In genomic region chr6:81831274-81831673, GRCh38 we compare ENCODE assay signal across 1 cellular context.
TF ChIP-seq lines count a peak whose summit lies in the region.

No MANE protein-coding gene starts in this region.

TF ChIP-seq in GM23338, 12 proteins besides CTCF, POLR2A, EP300 and RAD21 (continued from another document):
- TF ChIP-seq ZNF462 (CRISPR knock-in tag; IDR thresholded peaks at IDR 0.05) = no peak
- TF ChIP-seq STAT1 (IDR thresholded peaks at IDR 0.05; ENCODE audit: unreplicated experiment) = no peak
TF ChIP-seq in GM23338: peak in this region for 0.
